In the genomic region with DNA sequence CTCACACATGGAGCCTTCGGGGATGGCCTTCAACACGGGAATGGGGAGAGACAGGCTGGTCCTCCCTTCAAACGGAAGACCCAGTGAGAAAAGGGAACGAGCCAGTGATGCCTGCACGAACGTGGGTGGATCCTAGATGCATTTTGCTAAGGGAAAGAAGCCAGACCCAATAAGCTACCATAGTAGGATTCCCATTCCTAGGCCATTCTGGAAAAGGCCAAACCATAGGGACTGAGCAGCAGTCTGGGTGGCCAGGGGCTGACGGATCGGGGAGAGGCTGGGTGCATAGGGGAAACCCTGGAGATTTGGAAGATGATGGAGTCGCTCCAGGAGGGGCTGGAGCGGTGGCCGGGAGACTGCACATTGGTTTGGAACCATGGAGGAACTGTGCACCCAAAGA, we compare ENCODE assay signal across 4 cellular contexts. TPM values are rescaled to one million over a fixed set of nuclear protein-coding genes. Genes with fewer than 3 reads are reported as not detected.
"Had no signal": no experiment of that assay in that cellular context is flagged by ENCODE, and none has a peak within 500 bp of the region (broad histone marks: within the 10 kb centered on the region; RNA-seq: fewer than 3 reads in every experiment).

No MANE protein-coding gene starts in this region.

RNA-seq across cellular contexts. Expression of a gene that starts 18.7 kb away (rescaled TPM):
- total RNA-seq: dermis blood vessel endothelial cell, fibroblast of lung, fibroblast of villous mesenchyme, glomerular endothelial cell had no signal
